ENCODE assay signal across 8 cellular contexts in genomic region chr11:506238-506949, GRCh38. TPM values are rescaled to one million over a fixed set of nuclear protein-coding genes. Genes with fewer than 3 reads are reported as not detected.
A peak's percentile ranks its signal among the peaks of the same experiment; 100 is the strongest.
DNase-seq lines count a peak whose midpoint lies in the region; ATAC-seq, FAIRE-seq and TF ChIP-seq lines count a peak whose summit lies in the region.

No MANE protein-coding gene starts in this region.

- H3K4me3 ChIP-seq in AG10803 (ENCODE audit: low read length) = peak overlapping the region; percentile 91
- H3K4me3 ChIP-seq in kidney (ENCODE audit: low read length in 2 of 2) = peak overlapping the region; percentile 74 to 95

- intact Hi-C loops in kidney (cut with DNase I) = no loop called here

- no peak for FAIRE-seq in kidney (lab: Jason Lieb, UNC)

- ATAC-seq in GM19035 (IDR thresholded peaks at IDR 0.05; ENCODE audit: unreplicated experiment) = peak; percentile 72
- ATAC-seq in HG03342 (IDR thresholded peaks at IDR 0.05; ENCODE audit: unreplicated experiment) = peak; percentile 71

- H3K9ac ChIP-seq in kidney (ENCODE audit: low read length in 2 of 2) = peak overlapping the region; percentile 91 to 99

- no peaks in the 10 kb centered on the region for H3K9me3 ChIP-seq in kidney (ENCODE audit: control insufficient read depth in 1 of 2, low read length in 2 of 2)

- peak overlapping the region; percentile 96 to 99 for H3K27ac ChIP-seq in kidney (ENCODE audit: low read depth in 2 of 2, low read length in 2 of 2)

- no peak for TF ChIP-seq CTCF in AG10803 (conservative IDR thresholded peaks at IDR 0.05; ENCODE audit: low read length)
- TF ChIP-seq CTCF in kidney (IDR thresholded peaks at IDR 0.05; ENCODE audit: borderline replicate concordance, extremely low read depth, insufficient read depth) = peak; percentile 25

- peak; percentile 99 for DNase-seq in AG10803 (ENCODE audit: low read depth)
- DNase-seq in NCI-H446 (lab: John Stamatoyannopoulos, UW) = peak; percentile 95 to 98
- DNase-seq in activated CD4-positive, CD25-positive, alpha-beta regulatory T cell treated with anti-CD3 and anti-CD28 coated beads, Interleukin-2, amount 50 U/mL, for 72 hours = peak; percentile 98
- peak; percentile 60 to 62 for DNase-seq in cerebellar nuclear complex (lab: John Stamatoyannopoulos, UW)
- peak; percentile 100 for DNase-seq in kidney
- DNase-seq in stimulated activated CD4-positive, alpha-beta T cell treated with anti-CD3 and anti-CD28 coated beads, Interleukin-15, amount 100 ng/mL, for 1 hour (ENCODE audit: low read depth in 1 of 2, low spot score in 1 of 2) = peak; percentile 93 to 95

- peaks cover 9 to 15% of the 10 kb centered on the region in 2 donors for H3K4me1 ChIP-seq in kidney (ENCODE audit: control insufficient read depth in 1 of 2, insufficient read depth in 1 of 2, low read depth in 1 of 2, low read length in 2 of 2)

- H3K36me3 ChIP-seq in kidney (ENCODE audit: control insufficient read depth in 1 of 2, insufficient read depth in 2 of 2, low read length in 2 of 2) = peaks cover 2 to 3% of the 10 kb centered on the region in 2 donors

RNA-seq across cellular contexts. Expression of gene RNH1, which starts 0.6 kb away (rescaled TPM):
- total RNA-seq in kidney = 191 TPM
- polyA plus RNA-seq in kidney (ENCODE audit: insufficient read depth, low read depth, low replicate concordance) = 171 TPM

RNA-seq across cellular contexts. Expression of gene HRAS, which starts 29.0 kb away (rescaled TPM):
- total RNA-seq in kidney = 66.1 TPM
- polyA plus RNA-seq in kidney (ENCODE audit: insufficient read depth, low read depth, low replicate concordance) = 100 TPM

RNA-seq across cellular contexts. Expression of gene LRRC56, which starts 30.9 kb away (rescaled TPM):
- total RNA-seq in kidney = 7.7 TPM
- 1.2 TPM for polyA plus RNA-seq in kidney (ENCODE audit: insufficient read depth, low read depth, low replicate concordance)

RNA-seq across cellular contexts. Expression of gene LMNTD2, which starts 54.1 kb away (rescaled TPM):
- 8.0 TPM for total RNA-seq in kidney
- polyA plus RNA-seq in kidney (ENCODE audit: insufficient read depth, low read depth, low replicate concordance) = 6.2 TPM

RNA-seq across cellular contexts. Expression of gene RASSF7, which starts 54.4 kb away (rescaled TPM):
- 106 TPM for total RNA-seq in kidney
- 108 TPM for polyA plus RNA-seq in kidney (ENCODE audit: insufficient read depth, low read depth, low replicate concordance)

Comparison
In these comparisons a context has a peak if more than half of its experiments do, and no peak if none do; other contexts are left out.
1. Peak in every context shown above with its lines: DNase-seq, ATAC-seq, H3K4me3 ChIP-seq and H3K27ac ChIP-seq.